Comparison of ENCODE assay signal across 17 cellular contexts in genomic region chr9:24011206-24011605, GRCh38.
DNase-seq lines count a peak whose midpoint lies in the region; ATAC-seq and TF ChIP-seq lines count a peak whose summit lies in the region.
"Had no signal": no experiment of that assay in that cellular context is flagged by ENCODE, and none has a peak within 500 bp of the region (broad histone marks: within the 10 kb centered on the region; RNA-seq: fewer than 3 reads in every experiment).

No MANE protein-coding gene starts in this region.

- peaks cover 8% of the 10 kb centered on the region; the same call in 1 of the 2 replicates for H3K9me3 Mint-ChIP-seq in WTC11
- peaks cover 3 to 18% (median 5%) of the 10 kb centered on the region in 8 donors for H3K9me3 Mint-ChIP-seq in CD4-positive, alpha-beta memory T cell

- no peaks in the 10 kb centered on the region for H3K36me3 ChIP-seq in CD4-positive, alpha-beta memory T cell (ENCODE audit: insufficient read depth, low read length)

- ATAC-seq in WTC11 (no peak), GM21526 (IDR thresholded peaks at IDR 0.05; ENCODE audit: low FRiP score, unreplicated experiment) (no peak), HG03025 (IDR thresholded peaks at IDR 0.05; ENCODE audit: low FRiP score, unreplicated experiment) (no peak)
- ATAC-seq: HCT116, T-helper 17 cell had no signal

- intact Hi-C loops in CD4-positive, alpha-beta memory T cell (cut with micrococcal nuclease): no loop called here

- H3K27me3 Mint-ChIP-seq in WTC11 (ENCODE audit: low read depth): no peaks in the 10 kb centered on the region
- no peaks in the 10 kb centered on the region for H3K27me3 Mint-ChIP-seq in CD4-positive, alpha-beta memory T cell
- H3K27me3 Mint-ChIP-seq: T-helper 17 cell had no signal

- no peaks in the 10 kb centered on the region for H3K9me3 ChIP-seq in CD4-positive, alpha-beta memory T cell (ENCODE audit: control insufficient read depth in 1 of 2, low read length in 2 of 2)

- H3K4me3 Mint-ChIP-seq in WTC11: no peak overlapping the region
- no peak overlapping the region for H3K4me3 Mint-ChIP-seq in CD4-positive, alpha-beta memory T cell
- H3K4me3 Mint-ChIP-seq: T-helper 17 cell had no signal

- POLR2A ChIA-PET in WTC11 (lab: Charles Lee): no interaction called here
- POLR2A ChIA-PET in CD4-positive, alpha-beta memory T cell (lab: Charles Lee; ENCODE audit: partially characterized antibody): no interaction called here

- H3K27ac Mint-ChIP-seq in WTC11: peak overlapping the region; percentile 24; the same call in 1 of the 2 replicates
- no peak overlapping the region for H3K27ac Mint-ChIP-seq in CD4-positive, alpha-beta memory T cell
- H3K27ac Mint-ChIP-seq: T-helper 17 cell had no signal

- H3K27me3 ChIP-seq in CD4-positive, alpha-beta memory T cell (ENCODE audit: insufficient read depth, low read length): no peaks in the 10 kb centered on the region

- DNase-seq in NCI-H69 (lab: John Stamatoyannopoulos, UW): peak; percentile 35
- no peak for DNase-seq in WTC11 (ENCODE audit: low spot score)
- DNase-seq in left kidney (ENCODE audit: low read depth, low spot score): peak; percentile 53
- DNase-seq in CD4-positive, alpha-beta memory T cell: no peak
- DNase-seq in iPS-NIHi7 (ENCODE audit: extremely low spot score): no peak
- DNase-seq: ACHN, C1 segment of cervical spinal cord, DMS79, NCI-H1417 treated with DMSO at 0.1 percent for 48 hours, NCI-H187 treated with DMSO at 0.1 percent for 48 hours, NCI-H526 treated with DMSO at 0.1 percent for 48 hours, SIG-M5, T-helper 17 cell had no signal

- CTCF ChIA-PET in WTC11 (lab: Charles Lee): no interaction called here
- CTCF ChIA-PET in CD4-positive, alpha-beta memory T cell (lab: Charles Lee; ENCODE audit: partially characterized antibody): no interaction called here

- H3K36me3 Mint-ChIP-seq in WTC11: no peaks in the 10 kb centered on the region; the same call in 1 of the 2 replicates
- H3K36me3 Mint-ChIP-seq in CD4-positive, alpha-beta memory T cell: no peaks in the 10 kb centered on the region

- H3K4me1 ChIP-seq in CD4-positive, alpha-beta memory T cell (ENCODE audit: insufficient read depth, low read length): no peaks in the 10 kb centered on the region

- H3K27ac ChIP-seq in CD4-positive, alpha-beta memory T cell (ENCODE audit: low read depth, low read length): no peak overlapping the region
- H3K27ac ChIP-seq: KMS-11 had no signal

- H3K4me1 Mint-ChIP-seq in WTC11: peaks cover 35% of the 10 kb centered on the region
- no peaks in the 10 kb centered on the region for H3K4me1 Mint-ChIP-seq in CD4-positive, alpha-beta memory T cell
- H3K4me1 Mint-ChIP-seq: T-helper 17 cell had no signal

- no peak overlapping the region for H3K4me3 ChIP-seq in CD4-positive, alpha-beta memory T cell (ENCODE audit: low read length in 2 of 2)

- no peak for TF ChIP-seq CTCF in WTC11 (IDR thresholded peaks at IDR 0.05)

TF ChIP-seq in WTC11, 78 proteins besides CTCF, POLR2A, EP300 and RAD21 (continues in another document):
- TF ChIP-seq GRHL2 (CRISPR knock-in tag; IDR thresholded peaks at IDR 0.05; ENCODE audit: insufficient replicate concordance, severe bottlenecking): no peak
- TF ChIP-seq USF2 (CRISPR knock-in tag; IDR thresholded peaks at IDR 0.05): no peak
- TF ChIP-seq ZNF396 (CRISPR knock-in tag; IDR thresholded peaks at IDR 0.05; ENCODE audit: borderline replicate concordance): no peak
- no peak for TF ChIP-seq ATF2 (CRISPR knock-in tag; IDR thresholded peaks at IDR 0.05; ENCODE audit: borderline replicate concordance, low read depth)
- no peak for TF ChIP-seq RELA (CRISPR knock-in tag; IDR thresholded peaks at IDR 0.05; ENCODE audit: borderline replicate concordance)
- no peak for TF ChIP-seq FOXP1 (CRISPR knock-in tag; IDR thresholded peaks at IDR 0.05; ENCODE audit: borderline replicate concordance)
- TF ChIP-seq AFF4 (CRISPR knock-in tag; IDR thresholded peaks at IDR 0.05; ENCODE audit: borderline replicate concordance): no peak
- TF ChIP-seq IRF2 (CRISPR knock-in tag; IDR thresholded peaks at IDR 0.05; ENCODE audit: borderline replicate concordance, low read depth): no peak
- TF ChIP-seq HMGXB4 (CRISPR knock-in tag; IDR thresholded peaks at IDR 0.05): no peak
- TF ChIP-seq ETV6 (CRISPR knock-in tag; IDR thresholded peaks at IDR 0.05): no peak
- no peak for TF ChIP-seq ZNF281 (CRISPR knock-in tag; IDR thresholded peaks at IDR 0.05)
- TF ChIP-seq NFE2L1 (CRISPR knock-in tag; IDR thresholded peaks at IDR 0.05): no peak
- no peak for TF ChIP-seq SMAD3 (CRISPR knock-in tag; IDR thresholded peaks at IDR 0.05; ENCODE audit: borderline replicate concordance)
- no peak for TF ChIP-seq OVOL2 (CRISPR knock-in tag; IDR thresholded peaks at IDR 0.05; ENCODE audit: borderline replicate concordance)

Comparison
In these comparisons a context has a peak if more than half of its experiments do, and no peak if none do; other contexts are left out.
1. DNase-seq: peak in NCI-H69 (single experiment) and left kidney (single experiment); none in WTC11 (single experiment), CD4-positive, alpha-beta memory T cell (0 of 5) and iPS-NIHi7 (single experiment).